15 cellular contexts compared by ENCODE assay signal in the genomic region with DNA sequence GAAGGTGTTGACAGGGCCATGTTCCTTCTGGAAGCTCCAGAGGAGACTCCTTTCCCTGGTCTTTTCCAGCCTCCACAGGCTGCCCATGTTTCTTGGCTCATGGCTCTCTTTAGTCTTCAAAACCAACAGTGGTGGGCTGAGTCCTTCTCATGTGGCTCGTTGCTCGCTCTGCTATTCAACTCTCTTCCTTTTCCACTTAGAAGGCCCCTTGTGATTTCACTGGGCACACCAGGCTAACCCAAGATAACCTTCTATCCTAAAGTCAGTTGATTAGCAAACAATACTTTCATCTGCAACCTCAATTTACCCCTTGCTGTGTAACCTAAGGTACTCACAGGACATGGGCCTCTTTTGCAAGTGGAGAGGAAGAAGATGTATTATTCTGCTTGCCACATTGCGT.
DNase-seq lines count a peak whose midpoint lies in the region; ATAC-seq, FAIRE-seq and TF ChIP-seq lines count a peak whose summit lies in the region.
"Had no signal": no experiment of that assay in that cellular context is flagged by ENCODE, and none has a peak within 500 bp of the region (broad histone marks: within the 10 kb centered on the region; RNA-seq: fewer than 3 reads in every experiment).

No MANE protein-coding gene starts in this region.

- no peak for TF ChIP-seq CTCF in adrenal gland (IDR thresholded peaks at IDR 0.05)
- TF ChIP-seq CTCF in osteocyte (IDR thresholded peaks at IDR 0.05) = no peak

- WGBS in adrenal gland, 4 donors = 74 to 89% (median 80%) methylated on average over 3 of the region's 3 CpGs

- peak overlapping the region in 7 of 10 donors; percentile 8 to 43 (median 34) for H3K4me3 Mint-ChIP-seq in naive thymus-derived CD8-positive, alpha-beta T cell
- H3K4me3 Mint-ChIP-seq in osteocyte (ENCODE audit: unreplicated experiment) = no peak overlapping the region

- H3K4me3 ChIP-seq in BLaER1 (no peak overlapping the region), adrenal gland (no peak overlapping the region)

- H3K27me3 Mint-ChIP-seq in naive thymus-derived CD8-positive, alpha-beta T cell = no peaks in the 10 kb centered on the region
- no peaks in the 10 kb centered on the region for H3K27me3 Mint-ChIP-seq in osteocyte (ENCODE audit: unreplicated experiment)

- DNase-seq in GM19239 (ENCODE audit: insufficient read length, low spot score) = no peak
- DNase-seq in adrenal gland = no peak
- no peak for DNase-seq in naive thymus-derived CD8-positive, alpha-beta T cell
- DNase-seq in osteocyte (ENCODE audit: extremely low spot score, unreplicated experiment) = no peak
- no peak for DNase-seq in stimulated activated naive CD4-positive, alpha-beta T cell (lab: John Stamatoyannopoulos, UW)
- no peak for DNase-seq in T-helper 2 cell
- DNase-seq: aorta; left colon; stimulated activated CD4-positive, alpha-beta T cell treated with anti-CD3 and anti-CD28 coated beads, Interleukin-4, amount 100 ng/mL, for 1 hour; T-helper 1 cell had no signal

- TF ChIP-seq POLR2A in adrenal gland (IDR thresholded peaks at IDR 0.05) = no peak

- H3K36me3 ChIP-seq in BLaER1 (peaks cover 66% of the 10 kb centered on the region), adrenal gland (replicated peaks in 1 of 2) (no peaks in the 10 kb centered on the region)

- H3K9me3 ChIP-seq in BLaER1 = peaks cover 43% of the 10 kb centered on the region
- H3K9me3 ChIP-seq in adrenal gland (replicated peaks in 1 of 3) = no peaks in the 10 kb centered on the region

- H3K9ac ChIP-seq in BLaER1 = no peak overlapping the region
- H3K9ac ChIP-seq: KMS-11, parathyroid adenoma had no signal

- peaks cover 82% of the 10 kb centered on the region for H4K20me1 ChIP-seq in BLaER1

- H3K9me3 Mint-ChIP-seq in naive thymus-derived CD8-positive, alpha-beta T cell = peaks cover 0 to 2% (median 0%) of the 10 kb centered on the region in 9 donors
- no peaks in the 10 kb centered on the region for H3K9me3 Mint-ChIP-seq in osteocyte (ENCODE audit: unreplicated experiment)

- no peak overlapping the region for H3K27ac ChIP-seq in BLaER1
- H3K27ac ChIP-seq in adrenal gland = peak overlapping the region in 3 of 5 donors; percentile 22 to 38 (median 33)
- H3K27ac ChIP-seq: KMS-11, parathyroid adenoma had no signal

- peak overlapping the region; percentile 33 for H3K4me2 ChIP-seq in BLaER1
- H3K4me2 ChIP-seq: KMS-11 had no signal

- H3K27me3 ChIP-seq in BLaER1 (no peaks in the 10 kb centered on the region), adrenal gland (no peaks in the 10 kb centered on the region)

- H3K36me3 Mint-ChIP-seq in naive thymus-derived CD8-positive, alpha-beta T cell = peaks cover 0 to 45% (median 20%) of the 10 kb centered on the region in 3 donors
- H3K36me3 Mint-ChIP-seq in osteocyte (ENCODE audit: unreplicated experiment) = peaks cover under 1% of the 10 kb centered on the region

- peak; percentile 42 for FAIRE-seq in GM19239 (lab: Jason Lieb, UNC)
- FAIRE-seq: frontal cortex had no signal

- intact Hi-C loops in adrenal gland (cut with DNase I) = no loop called here

- peak overlapping the region in 9 of 10 donors; percentile 1 to 81 (median 49) for H3K27ac Mint-ChIP-seq in naive thymus-derived CD8-positive, alpha-beta T cell
- H3K27ac Mint-ChIP-seq in osteocyte (ENCODE audit: unreplicated experiment) = no peak overlapping the region

- peaks cover 27% of the 10 kb centered on the region for H3K4me1 ChIP-seq in BLaER1
- peaks cover 12 to 30% of the 10 kb centered on the region in 2 donors for H3K4me1 ChIP-seq in adrenal gland (replicated peaks in 1 of 2)

- ATAC-seq in naive thymus-derived CD8-positive, alpha-beta T cell = peak in 1 of 2 donors; percentile 33
- ATAC-seq in GM18867 (IDR thresholded peaks at IDR 0.05; ENCODE audit: unreplicated experiment) = no peak
- ATAC-seq: left colon had no signal

- POLR2A ChIA-PET in naive thymus-derived CD8-positive, alpha-beta T cell (lab: Charles Lee) = no interaction called here

- peaks cover 36 to 76% (median 71%) of the 10 kb centered on the region in 4 donors for H3K4me1 Mint-ChIP-seq in naive thymus-derived CD8-positive, alpha-beta T cell
- peaks cover 47% of the 10 kb centered on the region for H3K4me1 Mint-ChIP-seq in osteocyte (ENCODE audit: unreplicated experiment)
